In genomic region chrX:54489819-54490218, GRCh38 we compare ENCODE assay signal across 1 cellular context. TPM values are rescaled to one million over a fixed set of nuclear protein-coding genes. Genes with fewer than 3 reads are reported as not detected.
"Had no signal": no experiment of that assay in that cellular context is flagged by ENCODE, and none has a peak within 500 bp of the region (broad histone marks: within the 10 kb centered on the region; RNA-seq: fewer than 3 reads in every experiment).

No MANE protein-coding gene starts in this region.

RNA-seq across cellular contexts. Expression of gene FGD1, which starts 6.2 kb away (rescaled TPM):
- total RNA-seq: natural killer cell treated with Interleukin-12 subunit alpha and Interleukin-12 subunit beta and Interleukin-15 and Interleukin-18, amount 100 ng/mL, for 72 hours had no signal
